In genomic region chr7:151420144-151420543, GRCh38 we compare ENCODE assay signal across 28 cellular contexts. TPM values are rescaled to one million over a fixed set of nuclear protein-coding genes. Genes with fewer than 3 reads are reported as not detected.
"Had no signal": no experiment of that assay in that cellular context is flagged by ENCODE, and none has a peak within 500 bp of the region (broad histone marks: within the 10 kb centered on the region; RNA-seq: fewer than 3 reads in every experiment).

No MANE protein-coding gene starts in this region.

- H3K27ac ChIP-seq: coronary artery, esophagus squamous epithelium, heart right ventricle, neutrophil, pancreas, right lobe of liver, suprapubic skin, transverse colon, upper lobe of right lung, uterus had no signal

- H3K27me3 ChIP-seq: neutrophil, pancreas, right lobe of liver, transverse colon, upper lobe of right lung, uterus had no signal

- DNase-seq: dermis blood vessel endothelial cell; effector memory CD4-positive, alpha-beta T cell; erythroblast; esophagus squamous epithelium; foreskin melanocyte; glutamatergic neuron; heart right ventricle; hippocampal formation; naive B cell; pancreas; right lobe of liver; stimulated activated CD4-positive, alpha-beta T cell treated with anti-CD3 and anti-CD28 coated beads, Interleukin-12 subunit alpha, Interleukin-12 subunit beta, amount 100 ng/mL, for 4 hours; stimulated activated CD4-positive, alpha-beta T cell treated with anti-CD3 and anti-CD28 coated beads, Interleukin-1b, Interleukin-23, amount 100 ng/mL, for 48 hours; stimulated activated CD4-positive, alpha-beta T cell treated with anti-CD3 and anti-CD28 coated beads, Interleukin-4, amount 100 ng/mL, for 1 hour; stimulated activated CD8-positive, alpha-beta memory T cell treated with anti-CD3 and anti-CD28 coated beads, Interleukin-4, amount 100 ng/mL, for 48 hours; stimulated activated naive CD4-positive, alpha-beta T cell; stimulated activated naive CD8-positive, alpha-beta T cell treated with anti-CD3 and anti-CD28 coated beads, Interleukin-15, amount 100 ng/mL, for 72 hours; transverse colon; upper lobe of right lung; uterus had no signal

- H3K36me3 ChIP-seq: esophagus squamous epithelium, heart right ventricle, neutrophil, pancreas, right lobe of liver, suprapubic skin, transverse colon, upper lobe of right lung, uterus had no signal

- ATAC-seq: heart right ventricle; left lobe of liver; natural killer cell treated with Interleukin-12 subunit alpha and Interleukin-12 subunit beta and Interleukin-15 and Interleukin-18, amount 100 ng/mL, for 72 hours; pancreas; right lobe of liver; stimulated activated naive CD8-positive, alpha-beta T cell treated with anti-CD3 and anti-CD28 coated beads, Interleukin-15, amount 100 ng/mL, for 72 hours; upper lobe of right lung had no signal

- H3K4me2 ChIP-seq: smooth muscle cell had no signal

- H3K4me3 ChIP-seq: coronary artery, esophagus squamous epithelium, heart right ventricle, lung, pancreas, right lobe of liver, smooth muscle cell, suprapubic skin, transverse colon, upper lobe of right lung, uterus had no signal

- H3K9me3 ChIP-seq: neutrophil, pancreas, right lobe of liver, suprapubic skin, upper lobe of right lung, uterus had no signal

- H3K4me1 ChIP-seq: transverse colon, uterus had no signal

RNA-seq across cellular contexts. Expression of gene WDR86, which starts 10.3 kb away (rescaled TPM):
- total RNA-seq: dermis blood vessel endothelial cell; natural killer cell treated with Interleukin-12 subunit alpha and Interleukin-12 subunit beta and Interleukin-15 and Interleukin-18, amount 100 ng/mL, for 72 hours had no signal

RNA-seq across cellular contexts. Expression of gene CRYGN, which starts 19.8 kb away (rescaled TPM):
- total RNA-seq: dermis blood vessel endothelial cell; left lobe of liver; mononuclear cell; natural killer cell treated with Interleukin-12 subunit alpha and Interleukin-12 subunit beta and Interleukin-15 and Interleukin-18, amount 100 ng/mL, for 72 hours; right lobe of liver; smooth muscle cell; suprapubic skin; transverse colon; upper lobe of right lung had no signal
